ENCODE assay signal across 10 cellular contexts in genomic region chr11:46577058-46577457, GRCh38.
"Had no signal": no experiment of that assay in that cellular context is flagged by ENCODE, and none has a peak within 500 bp of the region (broad histone marks: within the 10 kb centered on the region; RNA-seq: fewer than 3 reads in every experiment).

No MANE protein-coding gene starts in this region.

- ATAC-seq: GM23338, HepG2 had no signal

- H3K27me3 Mint-ChIP-seq: IgD-negative memory B cell had no signal

- H3K9me3 Mint-ChIP-seq: HFFc6 had no signal

- FAIRE-seq: H1, H54, HepG2 had no signal

- DNase-seq: H9, HCEC 1CT, HFFc6, KG1 had no signal

- H3K4me3 ChIP-seq: GM23338 had no signal

- H3K4me2 ChIP-seq: GM23338 had no signal

- H3K27ac Mint-ChIP-seq: GM23338, H9, HFFc6 had no signal

- H3K36me3 Mint-ChIP-seq: IgD-negative memory B cell had no signal

- H3K4me3 Mint-ChIP-seq: GM23338, H9, HFFc6, IgD-negative memory B cell had no signal

- H3K27ac ChIP-seq: HL-60 had no signal

- H2AFZ ChIP-seq: GM23338 had no signal
